ENCODE assay signal across 17 cellular contexts in genomic region chr4:82947498-82947897, GRCh38. TPM values are rescaled to one million over a fixed set of nuclear protein-coding genes. Genes with fewer than 3 reads are reported as not detected.
DNase-seq lines count a peak whose midpoint lies in the region; FAIRE-seq and TF ChIP-seq lines count a peak whose summit lies in the region.
"Had no signal": no experiment of that assay in that cellular context is flagged by ENCODE, and none has a peak within 500 bp of the region (broad histone marks: within the 10 kb centered on the region; RNA-seq: fewer than 3 reads in every experiment).

No MANE protein-coding gene starts in this region.

- DNase-seq in GM13976 (ENCODE audit: low spot score) (peak; percentile 31), GM20000 (ENCODE audit: low spot score) (peak; percentile 11), dermis blood vessel endothelial cell (peak; percentile 3), NCI-H345 treated with DMSO at 0.1 percent for 48 hours (lab: John Stamatoyannopoulos, UW; ENCODE audit: unreplicated experiment) (no peak), RCC 7860 (ENCODE audit: low spot score) (no peak), NOMO-1 (lab: John Stamatoyannopoulos, UW; ENCODE audit: unreplicated experiment in 2 of 2) (no peak)
- DNase-seq: Calu3; CD8-positive, alpha-beta T cell; DMS 273 treated with DMSO at 0.1 percent for 48 hours; DMS53; DND-41; EL; IMR-90; Karpas-422 had no signal

- TF ChIP-seq CTCF in GM13976 (IDR thresholded peaks at IDR 0.05; ENCODE audit: borderline replicate concordance, control extremely low read depth, extremely low read depth, insufficient read depth, missing control alignments) (no peak), GM20000 (IDR thresholded peaks at IDR 0.05; ENCODE audit: extremely low read depth, missing control alignments) (no peak)

- no peak for FAIRE-seq in RCC 7860 (lab: Jason Lieb, UNC)
- FAIRE-seq: H1, HTR-8/SVneo, K562 had no signal

- in situ Hi-C loops in GM13976 (cut with MboI; ENCODE audit: low sequenced_read_pairs, unreplicated experiment), result no loop called here

RNA-seq across cellular contexts. Expression of gene THAP9, which starts 47.0 kb away (rescaled TPM):
- total RNA-seq in dermis blood vessel endothelial cell, result 7.7 and 7.8 TPM in 2 replicates

RNA-seq across cellular contexts. Expression of gene SEC31A, which starts 56.5 kb away (rescaled TPM):
- 246 and 316 TPM in 2 replicates for total RNA-seq in dermis blood vessel endothelial cell

Comparison
In these comparisons a context has a peak if more than half of its experiments do, and no peak if none do; other contexts are left out.
1. DNase-seq: peak in GM13976 (single experiment), GM20000 (single experiment) and dermis blood vessel endothelial cell (single experiment); none in NCI-H345 treated with DMSO at 0.1 percent for 48 hours (single experiment), RCC 7860 (single experiment) and NOMO-1 (0 of 2).